In genomic region chr16:84617068-84617630, GRCh38 we compare ENCODE assay signal across 8 cellular contexts. TPM values are rescaled to one million over a fixed set of nuclear protein-coding genes. Genes with fewer than 3 reads are reported as not detected.
DNase-seq lines count a peak whose midpoint lies in the region; ATAC-seq and TF ChIP-seq lines count a peak whose summit lies in the region.

No MANE protein-coding gene starts in this region.

- no peaks in the 10 kb centered on the region for H3K9me3 Mint-ChIP-seq in activated naive CD4-positive, alpha-beta T cell treated with anti-CD3 and anti-CD28 coated beads, Interleukin-2, amount 10 ng/mL, durations not matched to agents 7 days and 5 days

- H3K79me2 ChIP-seq in DND-41 (ENCODE audit: insufficient read depth, low read length) = no peaks in the 10 kb centered on the region
- peaks cover 49% of the 10 kb centered on the region for H3K79me2 ChIP-seq in Karpas-422 (ENCODE audit: low read length)
- peaks cover 45% of the 10 kb centered on the region for H3K79me2 ChIP-seq in smooth muscle cell (ENCODE audit: low read depth)

- H3K36me3 ChIP-seq in DND-41 (ENCODE audit: insufficient read depth, low read length) = no peaks in the 10 kb centered on the region
- peaks cover 19% of the 10 kb centered on the region for H3K36me3 ChIP-seq in Karpas-422 (ENCODE audit: insufficient read depth, low read length)
- H3K36me3 ChIP-seq in smooth muscle cell (ENCODE audit: low read depth) = no peaks in the 10 kb centered on the region

- peaks cover 67% of the 10 kb centered on the region for H3K4me1 Mint-ChIP-seq in activated naive CD4-positive, alpha-beta T cell treated with anti-CD3 and anti-CD28 coated beads, Interleukin-2, amount 10 ng/mL, durations not matched to agents 7 days and 5 days

- CTCF ChIA-PET in activated naive CD4-positive, alpha-beta T cell treated with anti-CD3 and anti-CD28 coated beads, Interleukin-2, amount 10 ng/mL, durations not matched to agents 7 days and 5 days (lab: Charles Lee) = interaction anchor here (0.9 to 1.9 kb wide), 5 partner anchors 19 to 106 kb away, joined by 3 to 5 read pairs (median 3); no protein-coding TSS in a partner anchor
- CTCF ChIA-PET in GM10248 (lab: Yijun Ruan, JAX) = interaction anchor here (0.9 to 3.8 kb wide), 8 partner anchors 10 to 121 kb away, joined by 3 to 15 read pairs (median 4); no protein-coding TSS in a partner anchor

- 6% methylated on average over 30 of the region's 30 CpGs for WGBS in right cardiac atrium
- WGBS in smooth muscle cell (ENCODE audit: low lambda C conversion rate) = 3% methylated on average over 30 of the region's 30 CpGs

- H3K27ac ChIP-seq in DND-41 (ENCODE audit: low read length) (no peak overlapping the region), Karpas-422 (ENCODE audit: low read length) (peak overlapping the region; percentile 77), right cardiac atrium (ENCODE audit: low read length) (no peak overlapping the region), smooth muscle cell (ENCODE audit: low read depth) (no peak overlapping the region)

- peak overlapping the region; percentile 88 for H3K27ac Mint-ChIP-seq in activated naive CD4-positive, alpha-beta T cell treated with anti-CD3 and anti-CD28 coated beads, Interleukin-2, amount 10 ng/mL, durations not matched to agents 7 days and 5 days

- intact Hi-C loops in right cardiac atrium (cut with DNase I) = no loop called here

- peaks cover 9% of the 10 kb centered on the region for H3K27me3 ChIP-seq in DND-41 (ENCODE audit: insufficient read depth, low read length, poor library complexity)
- no peaks in the 10 kb centered on the region for H3K27me3 ChIP-seq in Karpas-422 (ENCODE audit: low read length)
- no peaks in the 10 kb centered on the region for H3K27me3 ChIP-seq in right cardiac atrium (ENCODE audit: control insufficient read depth, insufficient read depth)
- no peaks in the 10 kb centered on the region for H3K27me3 ChIP-seq in smooth muscle cell (ENCODE audit: low read depth)

- peak overlapping the region; percentile 65; the same call in 1 of the 2 replicates for H2AFZ ChIP-seq in DND-41 (ENCODE audit: low read depth, low read length)
- no peak overlapping the region for H2AFZ ChIP-seq in Karpas-422 (ENCODE audit: low read length)
- no peak overlapping the region for H2AFZ ChIP-seq in smooth muscle cell (ENCODE audit: low read depth)

- TF ChIP-seq CTCF in DND-41 (IDR thresholded peaks at IDR 0.05; ENCODE audit: borderline replicate concordance, extremely low read depth, low read length, poor library complexity, severe bottlenecking) = no peak
- no peak for TF ChIP-seq CTCF in smooth muscle cell (IDR thresholded peaks at IDR 0.05; ENCODE audit: borderline replicate concordance, insufficient read depth, poor library complexity, severe bottlenecking)
- no peak for TF ChIP-seq CTCF in GM10248 (IDR thresholded peaks at IDR 0.05; ENCODE audit: control extremely low read depth, extremely low read depth, low read depth, missing control alignments)

- POLR2A ChIA-PET in GM10248 (lab: Yijun Ruan, JAX) = interaction anchor here (1.4 kb wide), 1 partner anchor 19 kb away, joined by 5 read pairs; no protein-coding TSS in a partner anchor

- H3K4me2 ChIP-seq in DND-41 (ENCODE audit: insufficient read depth, low read length) (peak overlapping the region; percentile 76), Karpas-422 (ENCODE audit: low read depth, low read length, poor library complexity, severe bottlenecking) (peak overlapping the region; percentile 71), smooth muscle cell (peak overlapping the region; percentile 100)

- peaks cover 14% of the 10 kb centered on the region for H3F3A ChIP-seq in smooth muscle cell (ENCODE audit: low read depth)

- H3K4me3 ChIP-seq in DND-41 (ENCODE audit: low read depth in 1 of 2, low read length in 2 of 2) = peak overlapping the region in 1 of 2 experiments; percentile 58; a peak in 2 of 4 replicates
- H3K4me3 ChIP-seq in Karpas-422 (ENCODE audit: low read length) = peak overlapping the region; percentile 86
- peak overlapping the region; percentile 77 for H3K4me3 ChIP-seq in right cardiac atrium (ENCODE audit: low read length)
- peak overlapping the region; percentile 88 for H3K4me3 ChIP-seq in smooth muscle cell

- peak overlapping the region; percentile 96 for H3K4me3 Mint-ChIP-seq in activated naive CD4-positive, alpha-beta T cell treated with anti-CD3 and anti-CD28 coated beads, Interleukin-2, amount 10 ng/mL, durations not matched to agents 7 days and 5 days

- H3K9ac ChIP-seq in DND-41 (ENCODE audit: low read depth, low read length) = peak overlapping the region; percentile 46; the same call in 1 of the 2 replicates
- H3K9ac ChIP-seq in Karpas-422 (ENCODE audit: low read length) = peak overlapping the region; percentile 86
- H3K9ac ChIP-seq in smooth muscle cell (ENCODE audit: low read depth) = peak overlapping the region; percentile 80

- peaks cover 7% of the 10 kb centered on the region for H3K4me1 ChIP-seq in DND-41 (ENCODE audit: insufficient read depth, low read length)
- H3K4me1 ChIP-seq in Karpas-422 (ENCODE audit: low read length) = peaks cover 29% of the 10 kb centered on the region
- no peaks in the 10 kb centered on the region for H3K4me1 ChIP-seq in right cardiac atrium (ENCODE audit: control insufficient read depth, insufficient read depth, low read length)
- H3K4me1 ChIP-seq in smooth muscle cell (ENCODE audit: low read depth) = peaks cover 36% of the 10 kb centered on the region

- H4K20me1 ChIP-seq in DND-41 (ENCODE audit: insufficient read depth, low read length) (no peaks in the 10 kb centered on the region), Karpas-422 (ENCODE audit: insufficient read depth, low read depth, low read length) (peaks cover 5% of the 10 kb centered on the region; the same call in 1 of the 2 replicates), smooth muscle cell (ENCODE audit: low read depth) (peaks cover 54% of the 10 kb centered on the region)

- DNase-seq in DND-41 = no peak
- DNase-seq in Karpas-422 = peak; percentile 81
- DNase-seq in activated naive CD4-positive, alpha-beta T cell treated with anti-CD3 and anti-CD28 coated beads, Interleukin-2, amount 10 ng/mL, durations not matched to agents 7 days and 5 days = peak; percentile 72
- peak in 2 of 3 donors; percentile 72 for DNase-seq in right cardiac atrium
- no peak for DNase-seq in smooth muscle cell (lab: John Stamatoyannopoulos, UW; ENCODE audit: unreplicated experiment)
- DNase-seq in DMS79 (lab: John Stamatoyannopoulos, UW) = no peak
- DNase-seq in GM10248 (ENCODE audit: extremely low spot score) = no peak

- ATAC-seq in DND-41 (ENCODE audit: insufficient read depth, low read depth) = no peak
- ATAC-seq in GM21528 (IDR thresholded peaks at IDR 0.05; ENCODE audit: low FRiP score, unreplicated experiment) = peak; percentile 38
- ATAC-seq in right cardiac atrium = peak; percentile 3 to 10

- peaks cover 41% of the 10 kb centered on the region for H3K36me3 Mint-ChIP-seq in activated naive CD4-positive, alpha-beta T cell treated with anti-CD3 and anti-CD28 coated beads, Interleukin-2, amount 10 ng/mL, durations not matched to agents 7 days and 5 days

- H3K9me2 ChIP-seq in Karpas-422 (replicated peaks; ENCODE audit: insufficient read depth, low read length) = no peaks in the 10 kb centered on the region

- H3K27me3 Mint-ChIP-seq in activated naive CD4-positive, alpha-beta T cell treated with anti-CD3 and anti-CD28 coated beads, Interleukin-2, amount 10 ng/mL, durations not matched to agents 7 days and 5 days = peaks cover 31% of the 10 kb centered on the region

- H3K9me3 ChIP-seq in DND-41 (ENCODE audit: insufficient read depth, low read length, severe bottlenecking) (no peaks in the 10 kb centered on the region), Karpas-422 (ENCODE audit: low read length) (no peaks in the 10 kb centered on the region), right cardiac atrium (ENCODE audit: control insufficient read depth, low read length) (no peaks in the 10 kb centered on the region), smooth muscle cell (replicated peaks; ENCODE audit: low read depth) (no peaks in the 10 kb centered on the region)

RNA-seq across cellular contexts. Expression of gene COTL1, which starts 0.7 kb away (rescaled TPM):
- 162 and 215 TPM in 2 replicates for total RNA-seq in Karpas-422 (2014; rRNA removed; shearing (Covaris generic); ENCODE audit: low replicate concordance)
- total RNA-seq in right cardiac atrium = 10 to 100 TPM; 12.7 to 26.9 (median 23.5) TPM
- polyA plus RNA-seq in right cardiac atrium = 11.6 TPM
- 66.5 and 81.2 TPM in 2 replicates for total RNA-seq in smooth muscle cell
- polyA plus RNA-seq in smooth muscle cell = 209 and 233 TPM in 2 replicates

RNA-seq across cellular contexts. Expression of gene KLHL36, which starts 31.2 kb away (rescaled TPM):
- total RNA-seq in Karpas-422 (2014; rRNA removed; shearing (Covaris generic); ENCODE audit: low replicate concordance) = 25.6 and 35.4 TPM in 2 replicates
- total RNA-seq in right cardiac atrium = 10 to 100 TPM; 37.4 to 47.2 (median 41.1) TPM
- 17.2 TPM for polyA plus RNA-seq in right cardiac atrium
- total RNA-seq in smooth muscle cell = 20.8 and 35.4 TPM in 2 replicates
- 18.0 and 21.6 TPM in 2 replicates for polyA plus RNA-seq in smooth muscle cell

Comparison
In these comparisons a context has a peak if more than half of its experiments do, and no peak if none do; other contexts are left out.
1. DNase-seq: peak in Karpas-422 (single experiment), activated naive CD4-positive, alpha-beta T cell treated with anti-CD3 and anti-CD28 coated beads, Interleukin-2, amount 10 ng/mL, durations not matched to agents 7 days and 5 days (single experiment) and right cardiac atrium (2 of 3); none in DND-41 (single experiment), smooth muscle cell (single experiment), DMS79 (single experiment) and GM10248 (single experiment).
2. Peak in every context shown above with its lines, with median percentiles within 50 percentile points of each other: H3K4me2 ChIP-seq and H3K9ac ChIP-seq.